Comparison of ENCODE assay signal across 8 cellular contexts in genomic region chr7:1530946-1531262, GRCh38. TPM values are rescaled to one million over a fixed set of nuclear protein-coding genes. Genes with fewer than 3 reads are reported as not detected.
DNase-seq lines count a peak whose midpoint lies in the region; ATAC-seq and TF ChIP-seq lines count a peak whose summit lies in the region.

No MANE protein-coding gene starts in this region.

- intact Hi-C loops in esophagus squamous epithelium (cut with DNase I): no loop called here

- CTCF ChIA-PET in SK-N-SH (lab: Yijun Ruan, JAX): no interaction called here

- no peak overlapping the region for H3K4me3 Mint-ChIP-seq in stimulated activated naive CD8-positive, alpha-beta T cell treated with anti-CD3 and anti-CD28 coated beads, Interleukin-15, amount 100 ng/mL, for 72 hours

- no peak for TF ChIP-seq POLR2A in esophagus squamous epithelium (IDR thresholded peaks at IDR 0.05)

- no peaks in the 10 kb centered on the region for H3K9me3 Mint-ChIP-seq in stimulated activated naive CD8-positive, alpha-beta T cell treated with anti-CD3 and anti-CD28 coated beads, Interleukin-15, amount 100 ng/mL, for 72 hours

- H3K4me1 Mint-ChIP-seq in stimulated activated naive CD8-positive, alpha-beta T cell treated with anti-CD3 and anti-CD28 coated beads, Interleukin-15, amount 100 ng/mL, for 72 hours: peaks cover 40% of the 10 kb centered on the region

- no peak for TF ChIP-seq CTCF in SK-N-SH (IDR thresholded peaks at IDR 0.05)
- no peak for TF ChIP-seq CTCF in KMS-11 (conservative IDR thresholded peaks at IDR 0.05; ENCODE audit: low read depth, low read length)
- TF ChIP-seq CTCF in esophagus squamous epithelium (IDR thresholded peaks at IDR 0.05): no peak

- no peaks in the 10 kb centered on the region for H3K27me3 ChIP-seq in SK-N-SH (ENCODE audit: insufficient read depth)
- peaks cover 38% of the 10 kb centered on the region for H3K27me3 ChIP-seq in KMS-11 (ENCODE audit: insufficient read depth, low read depth)
- H3K27me3 ChIP-seq in esophagus squamous epithelium: no peaks in the 10 kb centered on the region

- no peak for TF ChIP-seq EP300 in SK-N-SH (IDR thresholded peaks at IDR 0.05; ENCODE audit: borderline replicate concordance in 1 of 2, low read depth in 1 of 2, low read length in 1 of 2)

- H3K4me1 ChIP-seq in SK-N-SH (ENCODE audit: control insufficient read depth in 1 of 2, insufficient read depth in 2 of 2, low read depth in 1 of 2, low read length in 1 of 2) (peaks cover 33 to 35% of the 10 kb centered on the region in 2 experiments; a peak in 3 of 4 replicates), KMS-11 (ENCODE audit: low read depth, poor library complexity, severe bottlenecking) (peaks cover 8% of the 10 kb centered on the region), esophagus squamous epithelium (peaks cover 32 to 66% (median 33%) of the 10 kb centered on the region in 3 donors)

- POLR2A ChIA-PET in SK-N-SH (lab: Yijun Ruan, JAX): no interaction called here

- H3K9me3 ChIP-seq in SK-N-SH: no peaks in the 10 kb centered on the region
- H3K9me3 ChIP-seq in esophagus squamous epithelium: no peaks in the 10 kb centered on the region

- H3K36me3 ChIP-seq in SK-N-SH (replicated peaks in 1 of 2; ENCODE audit: control insufficient read depth in 1 of 2, insufficient read depth in 2 of 2, low read length in 1 of 2) (no peaks in the 10 kb centered on the region), KMS-11 (ENCODE audit: insufficient read depth) (no peaks in the 10 kb centered on the region; the same call in 1 of the 2 replicates), esophagus squamous epithelium (peaks cover 0 to 8% (median under 1%) of the 10 kb centered on the region in 3 donors)

- H3F3A ChIP-seq in SK-N-SH (replicated peaks; ENCODE audit: insufficient read depth): peaks cover 43% of the 10 kb centered on the region

- H3K27me3 Mint-ChIP-seq in stimulated activated naive CD8-positive, alpha-beta T cell treated with anti-CD3 and anti-CD28 coated beads, Interleukin-15, amount 100 ng/mL, for 72 hours: peaks cover 7% of the 10 kb centered on the region

- ATAC-seq in SK-N-SH treated with all-trans-retinoic acid at 6 μM for 48 hours: no peak
- ATAC-seq in stimulated activated naive CD8-positive, alpha-beta T cell treated with anti-CD3 and anti-CD28 coated beads, Interleukin-15, amount 100 ng/mL, for 72 hours: peak; percentile 32
- no peak for ATAC-seq in GM18519 (IDR thresholded peaks at IDR 0.05; ENCODE audit: low FRiP score, unreplicated experiment)

- H3K4me3 ChIP-seq in SK-N-SH (ENCODE audit: low read depth in 2 of 2, low read length in 1 of 2) (peak overlapping the region; percentile 55 to 66), KMS-11 (IDR thresholded peaks at IDR 0.05; ENCODE audit: insufficient read depth, low read depth, low read length) (no peak overlapping the region), esophagus squamous epithelium (peak overlapping the region; percentile 43 to 93 (median 70))

- DNase-seq in SK-N-SH (no peak), esophagus squamous epithelium (lab: John Stamatoyannopoulos, UW) (no peak), T-helper 9 cell (no peak)
- DNase-seq in stimulated activated naive CD8-positive, alpha-beta T cell treated with anti-CD3 and anti-CD28 coated beads, Interleukin-15, amount 100 ng/mL, for 72 hours: no peak
- DNase-seq in NK-92 treated with Interleukin-12 subunit alpha and Interleukin-12 subunit beta, amount 100 ng/mL, for 24 hours (lab: John Stamatoyannopoulos, UW): no peak

- no peak overlapping the region for H2AFZ ChIP-seq in SK-N-SH (ENCODE audit: low read depth)
- H2AFZ ChIP-seq in KMS-11 (ENCODE audit: low read depth): no peak overlapping the region

- TF ChIP-seq RAD21 in SK-N-SH (IDR thresholded peaks at IDR 0.05; ENCODE audit: low read length): no peak

- WGBS in SK-N-SH (ENCODE audit: low lambda C conversion rate): 20% methylated on average over 1 of the region's 45 CpGs
- WGBS in esophagus squamous epithelium, 2 donors: no CpG with 5 or more reads among the region's 45 CpGs

- no peak overlapping the region for H3K27ac Mint-ChIP-seq in stimulated activated naive CD8-positive, alpha-beta T cell treated with anti-CD3 and anti-CD28 coated beads, Interleukin-15, amount 100 ng/mL, for 72 hours

- peaks cover 50% of the 10 kb centered on the region for H3K79me2 ChIP-seq in SK-N-SH (ENCODE audit: insufficient read depth)
- H3K79me2 ChIP-seq in KMS-11 (ENCODE audit: insufficient read depth, low read depth): peaks cover 48% of the 10 kb centered on the region

- peaks cover 13% of the 10 kb centered on the region; the same call in 1 of the 2 replicates for H4K20me1 ChIP-seq in SK-N-SH (ENCODE audit: insufficient read depth)
- H4K20me1 ChIP-seq in KMS-11 (ENCODE audit: insufficient read depth): peaks cover 2% of the 10 kb centered on the region; the same call in 1 of the 2 replicates

- no peak overlapping the region; a peak in 1 of 4 replicates for H3K27ac ChIP-seq in SK-N-SH (ENCODE audit: low read depth in 2 of 2, low read length in 1 of 2)
- no peak overlapping the region for H3K27ac ChIP-seq in KMS-11
- peak overlapping the region; percentile 96 to 99 (median 98) for H3K27ac ChIP-seq in esophagus squamous epithelium

- H3K4me2 ChIP-seq in SK-N-SH (peak overlapping the region; percentile 92; the same call in 1 of the 2 replicates), KMS-11 (no peak overlapping the region)

- H3K9me2 ChIP-seq in SK-N-SH: no peaks in the 10 kb centered on the region

- H3K9ac ChIP-seq in SK-N-SH (peak overlapping the region; percentile 62; the same call in 1 of the 2 replicates), KMS-11 (peak overlapping the region; percentile 86)

TF ChIP-seq in SK-N-SH, 30 proteins besides CTCF, POLR2A, EP300 and RAD21 (continues in another document):
- no peak for TF ChIP-seq USF1 (IDR thresholded peaks at IDR 0.05; ENCODE audit: borderline replicate concordance, low read depth)
- no peak for TF ChIP-seq SIN3A (IDR thresholded peaks at IDR 0.05; ENCODE audit: borderline replicate concordance, low read depth, low read length)
- no peak for TF ChIP-seq POLR2AphosphoS5 (IDR thresholded peaks at IDR 0.05; ENCODE audit: low read depth, low read length)
- TF ChIP-seq CHD2 (IDR thresholded peaks at IDR 0.05; ENCODE audit: low read length, partially characterized antibody): no peak
- TF ChIP-seq GABPA (IDR thresholded peaks at IDR 0.05; ENCODE audit: low read depth): no peak
- TF ChIP-seq TEAD4 (IDR thresholded peaks at IDR 0.05; ENCODE audit: borderline replicate concordance, insufficient read depth): no peak

TF ChIP-seq in SK-N-SH treated with all-trans-retinoic acid at 6 μM for 48 hours, 23 proteins besides CTCF, POLR2A, EP300 and RAD21:
- TF ChIP-seq ZFP30 (CRISPR knock-in tag; IDR thresholded peaks at IDR 0.05): no peak

RNA-seq across cellular contexts. Expression of gene MAFK, which starts 0.4 kb away (rescaled TPM):
- 33.0 and 33.2 TPM in 2 replicates for polyA plus RNA-seq in SK-N-SH (2012; rRNA removed)
- 8.3 and 12.2 TPM in 2 replicates for polyA plus RNA-seq in SK-N-SH (2012; cell fraction: cytosol; rRNA removed)
- polyA plus RNA-seq in SK-N-SH (2012; cell fraction: nucleus; rRNA removed): 240 and 252 TPM in 2 replicates
- 10 to 100 TPM; 11.3 to 26.9 (median 18.9) TPM for total RNA-seq in esophagus squamous epithelium

RNA-seq across cellular contexts. Expression of gene TMEM184A, which starts 25.1 kb away (rescaled TPM):
- 1.5 and 1.8 TPM in 2 replicates for polyA plus RNA-seq in SK-N-SH (2012; rRNA removed)
- polyA plus RNA-seq in SK-N-SH (2012; cell fraction: cytosol; rRNA removed): 0.43 and 0.46 TPM in 2 replicates
- 6.5 and 6.7 TPM in 2 replicates for polyA plus RNA-seq in SK-N-SH (2012; cell fraction: nucleus; rRNA removed)
- total RNA-seq in esophagus squamous epithelium: 100 to 1,000 TPM in 2 of 4 donors, 10 to 100 TPM in 2; 56.7 to 204 (median 98.9) TPM

RNA-seq across cellular contexts. Expression of gene INTS1, which starts 26.7 kb away (rescaled TPM):
- polyA plus RNA-seq in SK-N-SH (2012; rRNA removed): 35.7 and 48.1 TPM in 2 replicates
- polyA plus RNA-seq in SK-N-SH (2012; cell fraction: cytosol; rRNA removed): 12.0 and 22.3 TPM in 2 replicates
- 148 and 184 TPM in 2 replicates for polyA plus RNA-seq in SK-N-SH (2012; cell fraction: nucleus; rRNA removed)
- 10 to 100 TPM; 27.8 to 45.3 (median 36.6) TPM for total RNA-seq in esophagus squamous epithelium

RNA-seq across cellular contexts. Expression of gene PSMG3, which starts 38.9 kb away (rescaled TPM):
- 106 and 109 TPM in 2 replicates for polyA plus RNA-seq in SK-N-SH (2012; rRNA removed)
- polyA plus RNA-seq in SK-N-SH (2012; cell fraction: cytosol; rRNA removed): 71.7 and 94.8 TPM in 2 replicates
- polyA plus RNA-seq in SK-N-SH (2012; cell fraction: nucleus; rRNA removed): 82.8 and 87.7 TPM in 2 replicates
- total RNA-seq in esophagus squamous epithelium: 10 to 100 TPM; 44.5 to 63.6 (median 47.4) TPM

Comparison
In these comparisons a context has a peak if more than half of its experiments do, and no peak if none do; other contexts are left out.
1. H3K27ac ChIP-seq: peak in esophagus squamous epithelium (4 of 4); none in SK-N-SH (0 of 2) and KMS-11 (single experiment).